12 cellular contexts compared by ENCODE assay signal in the genomic region with DNA sequence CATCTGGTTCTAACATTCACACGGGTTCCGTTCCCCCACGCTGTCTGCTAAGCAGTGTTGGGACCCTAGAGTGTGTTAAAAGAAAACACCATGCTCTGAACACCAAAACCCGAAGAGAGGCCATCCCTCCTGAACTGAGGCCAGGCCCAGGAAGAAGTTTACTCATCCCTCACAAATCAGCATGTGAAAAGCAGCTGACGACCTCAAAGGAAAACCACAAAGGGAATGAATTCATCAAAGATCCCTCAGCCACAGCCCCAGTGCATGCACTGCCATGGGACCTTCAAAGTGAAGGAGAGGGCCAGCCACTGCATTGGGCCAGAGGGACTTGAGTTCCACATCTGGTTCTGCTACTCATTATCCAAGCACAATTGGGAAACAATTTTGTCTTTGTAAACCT. TPM values are rescaled to one million over a fixed set of nuclear protein-coding genes. Genes with fewer than 3 reads are reported as not detected.
DNase-seq lines count a peak whose midpoint lies in the region.
"Had no signal": no experiment of that assay in that cellular context is flagged by ENCODE, and none has a peak within 500 bp of the region (broad histone marks: within the 10 kb centered on the region; RNA-seq: fewer than 3 reads in every experiment).

No MANE protein-coding gene starts in this region.

- H3K27ac ChIP-seq in Karpas-422 (ENCODE audit: low read length): no peak overlapping the region

- H3K9me3 ChIP-seq in Karpas-422 (ENCODE audit: low read length): no peaks in the 10 kb centered on the region

- DNase-seq in EH (ENCODE audit: low read depth) (peak; percentile 81), HT1080 (ENCODE audit: low read depth) (peak; percentile 87), amniotic epithelial cell (ENCODE audit: low read depth) (peak; percentile 60), kidney glomerular epithelial cell (lab: John Stamatoyannopoulos, UW) (peak; percentile 25), Karpas-422 (no peak), HUDEP-2 (lab: John Stamatoyannopoulos, UW; ENCODE audit: unreplicated experiment in 76 of 76) (no peak), hypothalamus (lab: John Stamatoyannopoulos, UW) (no peak), RKO (ENCODE audit: low spot score) (no peak)
- DNase-seq: central memory CD4-positive, alpha-beta T cell; NCI-H1436; nephron progenitor cell; stimulated activated CD4-positive, alpha-beta T cell treated with anti-CD3 and anti-CD28 coated beads, Interleukin-1b, Interleukin-23, amount 100 ng/mL, for 48 hours had no signal

- no peaks in the 10 kb centered on the region for H4K20me1 ChIP-seq in Karpas-422 (ENCODE audit: insufficient read depth, low read depth, low read length)

- no peaks in the 10 kb centered on the region for H3K36me3 ChIP-seq in Karpas-422 (ENCODE audit: insufficient read depth, low read length)

- no peak overlapping the region for H3K9ac ChIP-seq in Karpas-422 (ENCODE audit: low read length)

- no peaks in the 10 kb centered on the region for H3K9me2 ChIP-seq in Karpas-422 (replicated peaks; ENCODE audit: insufficient read depth, low read length)

- H3K27me3 ChIP-seq in Karpas-422 (ENCODE audit: low read length): no peaks in the 10 kb centered on the region

- no peak overlapping the region for H3K4me2 ChIP-seq in Karpas-422 (ENCODE audit: low read depth, low read length, poor library complexity, severe bottlenecking)

- H3K79me2 ChIP-seq in Karpas-422 (ENCODE audit: low read length): no peaks in the 10 kb centered on the region

- no peaks in the 10 kb centered on the region for H3K4me1 ChIP-seq in Karpas-422 (ENCODE audit: low read length)

- H2AFZ ChIP-seq in Karpas-422 (ENCODE audit: low read length): no peak overlapping the region

- no peak overlapping the region for H3K4me3 ChIP-seq in Karpas-422 (ENCODE audit: low read length)

RNA-seq across cellular contexts. Expression of a gene that starts 7.0 kb away (rescaled TPM):
- 24.5 and 29.1 TPM in 2 replicates for total RNA-seq in HT1080 (2014; rRNA removed; shearing (Covaris generic))
- 12.2 and 13.0 TPM in 2 replicates for polyA plus RNA-seq in HT1080 (2015; cell fraction: cytosol; rRNA removed)
- 19.3 and 21.6 TPM in 2 replicates for polyA plus RNA-seq in HT1080 (2015; cell fraction: nucleus; rRNA removed)
- total RNA-seq in Karpas-422 (2014; rRNA removed; shearing (Covaris generic); ENCODE audit: low replicate concordance): not detected in 2 replicates

Comparison
In these comparisons a context has a peak if more than half of its experiments do, and no peak if none do; other contexts are left out.
1. DNase-seq: peak in EH (single experiment), HT1080 (single experiment), amniotic epithelial cell (single experiment) and kidney glomerular epithelial cell (single experiment); none in Karpas-422 (single experiment), HUDEP-2 (0 of 76), hypothalamus (0 of 51) and RKO (single experiment).
2. RNA of a gene that starts 7.0 kb away (total RNA-seq): 24.5 to 29.1 TPM in HT1080; not detected in Karpas-422; every median in the first group is over 10 times any median in the second.